In the genomic region with DNA sequence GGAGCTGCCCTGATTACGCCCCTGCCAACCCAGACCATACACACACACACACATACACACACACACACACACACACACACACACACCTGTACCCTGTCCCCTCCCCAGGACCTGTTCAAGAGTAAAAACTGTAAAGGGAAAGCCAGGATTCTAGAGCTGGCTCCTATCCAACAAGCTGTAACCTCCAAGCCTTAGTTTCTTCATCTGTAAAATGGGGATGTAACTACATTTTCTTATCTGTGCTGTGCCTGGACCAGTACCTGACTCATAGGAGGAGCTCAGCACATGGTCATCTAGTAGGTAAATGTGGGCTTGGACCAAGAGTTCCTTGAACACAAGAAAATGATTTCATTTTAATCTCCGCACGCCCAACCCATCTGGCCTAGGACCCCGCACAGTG, we compare ENCODE assay signal across 11 cellular contexts.
DNase-seq lines count a peak whose midpoint lies in the region; ATAC-seq, FAIRE-seq and TF ChIP-seq lines count a peak whose summit lies in the region.
"Had no signal": no experiment of that assay in that cellular context is flagged by ENCODE, and none has a peak within 500 bp of the region (broad histone marks: within the 10 kb centered on the region; RNA-seq: fewer than 3 reads in every experiment).

No MANE protein-coding gene starts in this region.

- H4K91ac ChIP-seq in neuronal stem cell (ENCODE audit: low read depth, low read length, poor library complexity): no peak overlapping the region

- peaks cover 23% of the 10 kb centered on the region for H4K20me1 ChIP-seq in HepG2 (ENCODE audit: insufficient read depth, low read length)

- no peak overlapping the region for H3K14ac ChIP-seq in neuronal stem cell (ENCODE audit: low read length)

- H3K27ac ChIP-seq in HepG2 (ENCODE audit: extremely low read length, insufficient read depth, low read length) (no peak overlapping the region), right lobe of liver (no peak overlapping the region), esophagus muscularis mucosa (replicated peaks in 1 of 4) (peak overlapping the region in 3 of 4 donors; percentile 72 to 83 (median 72)), neuronal stem cell (replicated peaks; ENCODE audit: low read length) (no peak overlapping the region), small intestine (ENCODE audit: low read depth in 1 of 2, low read length in 1 of 2) (no peak overlapping the region)

- H3K79me1 ChIP-seq in neuronal stem cell (ENCODE audit: low read depth, low read length): peaks cover 2% of the 10 kb centered on the region

- CTCF ChIA-PET in HepG2 (lab: Yijun Ruan, JAX; ENCODE audit: low intra/inter-chr PET ratio, low total read pairs): interaction anchor here (1.1 kb wide), 1 partner anchor 146 kb away, joined by 3 read pairs; no protein-coding TSS in a partner anchor

- H3K4me3 ChIP-seq in HepG2 (replicated peaks in 1 of 3; ENCODE audit: insufficient read depth in 1 of 3, low read depth in 2 of 3, low read length in 3 of 3) (no peak overlapping the region), right lobe of liver (no peak overlapping the region), esophagus muscularis mucosa (no peak overlapping the region), neuronal stem cell (ENCODE audit: low read length in 2 of 2) (no peak overlapping the region), small intestine (ENCODE audit: low read depth in 1 of 2, low read length in 2 of 2) (no peak overlapping the region)
- H3K4me3 ChIP-seq: BLaER1 treated with 17β-estradiol and CSF1 and Interleukin-3, amounts not matched to agents 10 nM and 100 nM; HAP-1 had no signal

- BruUV-seq in HepG2 (replicated peaks; lab: Mats Ljungman, UMichigan): no TSS peak

- H3K27me3 ChIP-seq in HepG2 (ENCODE audit: control insufficient read depth in 1 of 2, insufficient read depth in 2 of 2, low read length in 2 of 2): no peaks in the 10 kb centered on the region
- H3K27me3 ChIP-seq in right lobe of liver: no peaks in the 10 kb centered on the region
- no peaks in the 10 kb centered on the region for H3K27me3 ChIP-seq in esophagus muscularis mucosa
- no peaks in the 10 kb centered on the region for H3K27me3 ChIP-seq in neuronal stem cell (ENCODE audit: control insufficient read depth in 3 of 3, insufficient read depth in 3 of 3, low read depth in 1 of 3, low read length in 3 of 3)
- H3K27me3 ChIP-seq in small intestine (ENCODE audit: control insufficient read depth in 2 of 2, insufficient read depth in 2 of 2, low read length in 2 of 2): no peaks in the 10 kb centered on the region
- H3K27me3 ChIP-seq: BLaER1 treated with 17β-estradiol and CSF1 and Interleukin-3, amounts not matched to agents 10 nM and 100 nM had no signal

- H2BK12ac ChIP-seq in neuronal stem cell (ENCODE audit: low read length): no peak overlapping the region

- no peak overlapping the region for H3K4me2 ChIP-seq in HepG2 (ENCODE audit: low read depth, low read length)
- H3K4me2 ChIP-seq in neuronal stem cell (ENCODE audit: insufficient read depth, low read length, poor library complexity, severe bottlenecking): no peak overlapping the region
- H3K4me2 ChIP-seq: BLaER1 treated with 17β-estradiol and CSF1 and Interleukin-3, amounts not matched to agents 10 nM and 100 nM had no signal

- H3K4me1 ChIP-seq in HepG2 (ENCODE audit: insufficient read depth, low read length) (peaks cover 24% of the 10 kb centered on the region), right lobe of liver (peaks cover 0 to 12% (median 4%) of the 10 kb centered on the region in 4 donors), esophagus muscularis mucosa (peaks cover 28 to 53% (median 50%) of the 10 kb centered on the region in 4 donors), neuronal stem cell (ENCODE audit: control insufficient read depth in 2 of 2, insufficient read depth in 1 of 2, low read depth in 1 of 2, low read length in 2 of 2) (peaks cover 7 to 9% of the 10 kb centered on the region in 2 donors), small intestine (ENCODE audit: control insufficient read depth in 2 of 2, insufficient read depth in 1 of 2, low read depth in 1 of 2, low read length in 1 of 2) (peaks cover 0 to 2% of the 10 kb centered on the region in 2 donors)
- H3K4me1 ChIP-seq: HAP-1 had no signal

- H3K18ac ChIP-seq in neuronal stem cell (ENCODE audit: low read length): no peak overlapping the region

- TF ChIP-seq EP300 in HepG2 (IDR thresholded peaks at IDR 0.05; ENCODE audit: low read depth in 2 of 2, low read length in 2 of 2) (no peak), HepG2 (CRISPR knock-in tag; IDR thresholded peaks at IDR 0.05; ENCODE audit: borderline replicate concordance) (no peak), esophagus muscularis mucosa (IDR thresholded peaks at IDR 0.05) (no peak)

- peak overlapping the region; percentile 12 for H2BK120ac ChIP-seq in neuronal stem cell (ENCODE audit: low read depth, low read length)

- H2BK15ac ChIP-seq in neuronal stem cell (ENCODE audit: low read length): no peak overlapping the region

- H2BK5ac ChIP-seq in neuronal stem cell (ENCODE audit: low read length): no peak overlapping the region

- TF ChIP-seq POLR2A in HepG2 (IDR thresholded peaks at IDR 0.05; ENCODE audit: insufficient read depth in 1 of 2, low read depth in 2 of 2, low read length in 2 of 2) (no peak), right lobe of liver (IDR thresholded peaks at IDR 0.05) (no peak), esophagus muscularis mucosa (IDR thresholded peaks at IDR 0.05; ENCODE audit: low read depth) (no peak)

- no peak overlapping the region for H2AFZ ChIP-seq in HepG2 (ENCODE audit: low read length)
- no peak overlapping the region for H2AFZ ChIP-seq in neuronal stem cell (ENCODE audit: low read length)

- POLR2A ChIA-PET in HepG2 (lab: Yijun Ruan, JAX): no interaction called here

- intact Hi-C loops in HepG2 (cut with micrococcal nuclease; ENCODE audit: unreplicated experiment) (loop anchor here (5.0 to 10.0 kb wide), 3 partner anchors 90 to 1150 kb away; no protein-coding TSS in a partner anchor), right lobe of liver (cut with DNase I) (loop anchor here (10.0 kb wide), 4 partner anchors 103 to 213 kb away; a partner anchor contains a TSS), esophagus muscularis mucosa (cut with DNase I) (loop anchor here (2.0 to 10.0 kb wide), 5 partner anchors 131 to 985 kb away; no protein-coding TSS in a partner anchor)

- H3K23ac ChIP-seq in neuronal stem cell (ENCODE audit: low read depth, low read length, poor library complexity): no peak overlapping the region

- no peak for TF ChIP-seq RAD21 in HepG2 (CRISPR knock-in tag; IDR thresholded peaks at IDR 0.05)

- no peak overlapping the region for H4K8ac ChIP-seq in neuronal stem cell (ENCODE audit: low read depth, low read length)

- H2AK5ac ChIP-seq in neuronal stem cell (ENCODE audit: low read depth, low read length): no peak overlapping the region

- in situ Hi-C loops in HepG2 (cut with HindIII; ENCODE audit: extremely low pct_ligation_motif_present, low pct_unique_long_range_greater_than_20kb): loop anchor here (25.0 kb wide), 1 partner anchor 110 kb away; no protein-coding TSS in a partner anchor

- no peak for ATAC-seq in HepG2
- no peak for ATAC-seq in right lobe of liver
- no peak for ATAC-seq in GM18909 (IDR thresholded peaks at IDR 0.05; ENCODE audit: poor library complexity, unreplicated experiment)

- 98% methylated on average over 4 of the region's 4 CpGs for WGBS in HepG2 (ENCODE audit: low lambda C conversion rate)
- WGBS in right lobe of liver (ENCODE audit: insufficient coverage, low coverage, low lambda C conversion rate, missing lambda C conversion rate): 100% methylated on average over 3 of the region's 4 CpGs
- 95% methylated on average over 4 of the region's 4 CpGs for WGBS in esophagus muscularis mucosa
- no CpG with 5 or more reads among the region's 4 CpGs for WGBS in neuronal stem cell (ENCODE audit: extremely low coverage in 2 of 2, insufficient read length in 2 of 2, insufficient replicate concordance in 1 of 2), 2 donors
- WGBS in small intestine, 3 donors: 94 to 98% (median 95%) methylated on average over 4 of the region's 4 CpGs

- no peaks in the 10 kb centered on the region for H3K9me3 ChIP-seq in HepG2 (ENCODE audit: low read length)
- no peaks in the 10 kb centered on the region for H3K9me3 ChIP-seq in right lobe of liver
- no peaks in the 10 kb centered on the region for H3K9me3 ChIP-seq in esophagus muscularis mucosa
- H3K9me3 ChIP-seq in neuronal stem cell (replicated peaks in 1 of 2; ENCODE audit: control insufficient read depth in 2 of 2, insufficient read depth in 1 of 2, low read depth in 1 of 2, low read length in 2 of 2): no peaks in the 10 kb centered on the region
- no peaks in the 10 kb centered on the region for H3K9me3 ChIP-seq in small intestine (ENCODE audit: control insufficient read depth, low read depth)
- H3K9me3 ChIP-seq: BLaER1 treated with 17β-estradiol and CSF1 and Interleukin-3, amounts not matched to agents 10 nM and 100 nM; HAP-1 had no signal

- FAIRE-seq in HepG2 (lab: Jason Lieb, UNC): no peak
- no peak for FAIRE-seq in small intestine (lab: Jason Lieb, UNC)

- no peak for DNase-seq in HepG2 (ENCODE audit: low spot score)
- no peak for DNase-seq in right lobe of liver
- no peak for DNase-seq in esophagus muscularis mucosa (ENCODE audit: extremely low spot score)
- DNase-seq in neuronal stem cell (ENCODE audit: low spot score): no peak
- DNase-seq in SW 1271 (lab: John Stamatoyannopoulos, UW): no peak
- no peak for DNase-seq in small intestine
- DNase-seq: GF-D8, GOT3 had no signal

- H3K36me3 ChIP-seq in HepG2 (replicated peaks in 1 of 2; ENCODE audit: control insufficient read depth in 1 of 2, insufficient read depth in 2 of 2, low read length in 2 of 2) (peaks cover 23 to 53% of the 10 kb centered on the region in 2 experiments), right lobe of liver (peaks cover 0 to 4% (median under 1%) of the 10 kb centered on the region in 4 donors), esophagus muscularis mucosa (peaks cover 10 to 36% (median 25%) of the 10 kb centered on the region in 4 donors), neuronal stem cell (replicated peaks in 1 of 2; ENCODE audit: control insufficient read depth in 2 of 2, insufficient read depth in 2 of 2, low read length in 2 of 2) (peaks cover 8 to 53% of the 10 kb centered on the region in 2 donors), small intestine (ENCODE audit: control insufficient read depth in 2 of 2, insufficient read depth in 2 of 2, low read length in 2 of 2) (no peaks in the 10 kb centered on the region)

- TF ChIP-seq CTCF in HepG2 (CRISPR knock-in tag; IDR thresholded peaks at IDR 0.05) (no peak), right lobe of liver (IDR thresholded peaks at IDR 0.05) (no peak), esophagus muscularis mucosa (IDR thresholded peaks at IDR 0.05) (no peak)

- H3K9ac ChIP-seq in HepG2 (ENCODE audit: insufficient read depth, low read depth, low read length) (no peak overlapping the region), neuronal stem cell (ENCODE audit: low read depth, low read length, poor library complexity) (no peak overlapping the region)

- no peak overlapping the region for H3K4ac ChIP-seq in neuronal stem cell (ENCODE audit: low read length)

- no peaks in the 10 kb centered on the region for H3K79me2 ChIP-seq in HepG2 (ENCODE audit: insufficient read depth, low read length)

TF ChIP-seq in HepG2, 621 proteins besides CTCF, POLR2A, EP300 and RAD21 (continues in another document):
- TF ChIP-seq ZMYM3 (CRISPR knock-in tag; IDR thresholded peaks at IDR 0.05) (0 out of 2 replicates have a peak, but pooled peaks have one; percentile 38), ZNF629 (CRISPR knock-in tag; conservative IDR thresholded peaks at IDR 0.05) (peak; percentile 79)

Comparison
In these comparisons a context has a peak if more than half of its experiments do, and no peak if none do; other contexts are left out.
1. H3K27ac ChIP-seq: peak in esophagus muscularis mucosa (3 of 4); none in HepG2 (single experiment), right lobe of liver (0 of 3), neuronal stem cell (single experiment) and small intestine (0 of 2).